33 cellular contexts compared by ENCODE assay signal in the genomic region with DNA sequence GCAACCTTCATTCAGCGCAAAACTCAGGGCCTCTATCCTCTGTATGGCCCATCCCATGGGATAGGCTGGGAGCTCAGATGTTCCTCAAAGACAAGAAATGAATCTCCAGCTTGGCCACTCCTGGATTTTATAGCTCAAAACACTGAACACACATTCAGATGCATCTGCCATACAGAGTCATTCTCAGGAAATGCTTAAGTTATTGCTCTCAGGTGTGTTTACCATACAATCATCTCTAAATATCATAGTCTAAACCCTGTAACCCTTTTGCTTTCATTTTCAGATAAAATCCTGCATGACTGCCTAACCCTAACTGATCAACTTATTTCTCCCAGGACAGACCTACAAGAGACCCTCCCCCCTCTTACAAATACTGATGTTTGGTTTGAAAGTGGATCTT.
"Had no signal": no experiment of that assay in that cellular context is flagged by ENCODE, and none has a peak within 500 bp of the region (broad histone marks: within the 10 kb centered on the region; RNA-seq: fewer than 3 reads in every experiment).

No MANE protein-coding gene starts in this region.

- ATAC-seq: Panc1, Right ventricle myocardium inferior, SK-N-SH treated with all-trans-retinoic acid at 6 μM for 48 hours had no signal

- H3K4me1 ChIP-seq: SJCRH30 had no signal

- H3K27ac ChIP-seq: PC-9, RWPE1, SJCRH30, SK-N-MC had no signal

- H3K27me3 ChIP-seq: SJCRH30 had no signal

- FAIRE-seq: RCC 7860 had no signal

- H3K9me3 ChIP-seq: SJCRH30 had no signal

- H3K4me2 ChIP-seq: PC-9 had no signal

- H3K4me3 ChIP-seq: PC-9, SJCRH30, SK-N-MC had no signal

- DNase-seq: Karpas-422, KG1, NCI-H1048, NCI-H1092 treated with DMSO at 0.1 percent for 48 hours, NCI-H1105 treated with DMSO at 0.1 percent for 48 hours, NCI-H1417, NCI-H1436, NCI-H146, NCI-H1694, NCI-H187, NCI-H1930, NCI-H2029 treated with DMSO at 0.1 percent for 48 hours, NCI-H2081 treated with DMSO at 0.1 percent for 48 hours, NCI-H2107, NCI-H2171, NCI-H226, NCI-H446 treated with DMSO at 0.1 percent for 48 hours, NCI-H510A, NCI-H524, NCI-H526, NCI-H69, NCI-H748 treated with DMSO at 0.1 percent for 48 hours, NCI-H82, PC-9, SHP77, SIG-M5, SJCRH30 had no signal

- H2AFZ ChIP-seq: PC-9 had no signal

- H3K36me3 ChIP-seq: SJCRH30 had no signal
